Comparison of ENCODE assay signal across 26 cellular contexts in genomic region chr12:12733118-12733517, GRCh38. TPM values are rescaled to one million over a fixed set of nuclear protein-coding genes. Genes with fewer than 3 reads are reported as not detected.
DNase-seq lines count a peak whose midpoint lies in the region; ATAC-seq and TF ChIP-seq lines count a peak whose summit lies in the region.
"Had no signal": no experiment of that assay in that cellular context is flagged by ENCODE, and none has a peak within 500 bp of the region (broad histone marks: within the 10 kb centered on the region; RNA-seq: fewer than 3 reads in every experiment).

No MANE protein-coding gene starts in this region.

- no peak overlapping the region for H2AFZ ChIP-seq in IMR-90 (replicated peaks; ENCODE audit: low read length, poor library complexity)

- H3K4me3 ChIP-seq in IMR-90 (ENCODE audit: insufficient read depth, low read depth, low read length) (no peak overlapping the region), tibial artery (no peak overlapping the region)
- H3K4me3 ChIP-seq: left lung, psoas muscle, sigmoid colon had no signal

- H3K4ac ChIP-seq in IMR-90 (ENCODE audit: low read depth, low read length) = no peak overlapping the region

- no peak overlapping the region for H3K18ac ChIP-seq in IMR-90 (ENCODE audit: low read depth, low read length)

- no peak overlapping the region for H2AK5ac ChIP-seq in IMR-90 (ENCODE audit: low read depth, low read length)

- POLR2A ChIA-PET in IMR-90 (lab: Charles Lee; ENCODE audit: unreplicated experiment) = no interaction called here

- no peak for TF ChIP-seq POLR2A in IMR-90 (IDR thresholded peaks at IDR 0.05; ENCODE audit: low read depth, low read length)

- H4K20me1 ChIP-seq in IMR-90 (ENCODE audit: insufficient read depth, low read length) = 0 out of 2 replicates have a peak, but pooled peaks cover 3% of the 10 kb centered on the region

- no peak overlapping the region for H3K9ac ChIP-seq in IMR-90 (ENCODE audit: low read depth, low read length)

- no CpG with 5 or more reads among the region's 2 CpGs for WGBS in IMR-90 (ENCODE audit: extremely low coverage in 2 of 2, insufficient read length in 1 of 2), 2 experiments

- H2BK5ac ChIP-seq in IMR-90 (ENCODE audit: low read depth, low read length, poor library complexity, severe bottlenecking) = no peak overlapping the region

- H3K23ac ChIP-seq in IMR-90 (ENCODE audit: low read depth, low read length) = no peak overlapping the region

- H3K36me3 Mint-ChIP-seq in activated CD4-positive, alpha-beta T cell treated with anti-CD3 and anti-CD28 coated beads, Interleukin-2, amount 10 ng/mL, durations not matched to agents 24 days and 14 days (ENCODE audit: low read depth) = peaks cover 27% of the 10 kb centered on the region
- peaks cover 32% of the 10 kb centered on the region for H3K36me3 Mint-ChIP-seq in activated T-helper 2 cell treated with anti-CD3 and anti-CD28 coated beads, Interferon-gamma antibody, Interleukin-2, Interleukin-4, amounts not matched to agents 10 μg/mL and 5 μg/mL and 100 μg/mL, durations not matched to agents 14 hours and 24 hours and 36 hours (ENCODE audit: low read depth)
- no peaks in the 10 kb centered on the region for H3K36me3 Mint-ChIP-seq in stimulated activated memory B cell treated with anti-CD40 and anti-IgM and Interleukin-4, amounts not matched to agents 10 μg/mL and 1 μg/mL and 100 μg/mL, for 72 hours

- H2BK20ac ChIP-seq in IMR-90 (ENCODE audit: low read depth, low read length) = peak overlapping the region; percentile 41; the same call in 1 of the 2 replicates

- H3K4me2 ChIP-seq in IMR-90 (ENCODE audit: low read depth, low read length) = no peak overlapping the region

- in situ Hi-C loops in IMR-90 (cut with MboI; ENCODE audit: low sequenced_read_pairs) = no loop called here

- H3K4me1 Mint-ChIP-seq in activated CD4-positive, alpha-beta T cell treated with anti-CD3 and anti-CD28 coated beads, Interleukin-2, amount 10 ng/mL, durations not matched to agents 24 days and 14 days = peaks cover 54% of the 10 kb centered on the region
- H3K4me1 Mint-ChIP-seq in activated T-helper 2 cell treated with anti-CD3 and anti-CD28 coated beads, Interferon-gamma antibody, Interleukin-2, Interleukin-4, amounts not matched to agents 10 μg/mL and 5 μg/mL and 100 μg/mL, durations not matched to agents 14 hours and 24 hours and 36 hours (ENCODE audit: low read depth) = peaks cover 58% of the 10 kb centered on the region
- H3K4me1 Mint-ChIP-seq in stimulated activated memory B cell treated with anti-CD40 and anti-IgM and Interleukin-4, amounts not matched to agents 10 μg/mL and 1 μg/mL and 100 μg/mL, for 72 hours = peaks cover 35% of the 10 kb centered on the region

- H3K9me1 ChIP-seq in IMR-90 (ENCODE audit: insufficient read depth, low read length) = peaks cover 9% of the 10 kb centered on the region

- no peak overlapping the region for H2AK9ac ChIP-seq in IMR-90 (replicated peaks; ENCODE audit: low read depth, low read length, poor library complexity)

- no TSS peak for BruUV-seq in IMR-90 (replicated peaks; lab: Mats Ljungman, UMichigan)

- H4K91ac ChIP-seq in IMR-90 (ENCODE audit: insufficient read depth, low read depth, low read length) = no peak overlapping the region; the same call in 1 of the 2 replicates

- H3K79me1 ChIP-seq in IMR-90 (ENCODE audit: low read depth in 1 of 2, low read length in 2 of 2) = peaks cover 37 to 61% of the 10 kb centered on the region in 2 experiments

- no peaks in the 10 kb centered on the region for H3K27me3 Mint-ChIP-seq in activated CD4-positive, alpha-beta T cell treated with anti-CD3 and anti-CD28 coated beads, Interleukin-2, amount 10 ng/mL, durations not matched to agents 24 days and 14 days
- no peaks in the 10 kb centered on the region for H3K27me3 Mint-ChIP-seq in activated T-helper 2 cell treated with anti-CD3 and anti-CD28 coated beads, Interferon-gamma antibody, Interleukin-2, Interleukin-4, amounts not matched to agents 10 μg/mL and 5 μg/mL and 100 μg/mL, durations not matched to agents 14 hours and 24 hours and 36 hours (ENCODE audit: low read depth)
- H3K27me3 Mint-ChIP-seq in stimulated activated memory B cell treated with anti-CD40 and anti-IgM and Interleukin-4, amounts not matched to agents 10 μg/mL and 1 μg/mL and 100 μg/mL, for 72 hours = no peaks in the 10 kb centered on the region

- TF ChIP-seq RAD21 in IMR-90 (IDR thresholded peaks at IDR 0.05; ENCODE audit: low read length) = no peak

- H3K27me3 ChIP-seq in IMR-90 (ENCODE audit: control insufficient read depth, insufficient read depth, low read length) = no peaks in the 10 kb centered on the region
- no peaks in the 10 kb centered on the region for H3K27me3 ChIP-seq in tibial artery
- H3K27me3 ChIP-seq: left lung, neutrophil, sigmoid colon had no signal

- H3K14ac ChIP-seq in IMR-90 (replicated peaks; ENCODE audit: low read depth, low read length) = no peak overlapping the region

- intact Hi-C loops in activated CD4-positive, alpha-beta T cell treated with anti-CD3 and anti-CD28 coated beads, Interleukin-2, amount 10 ng/mL, durations not matched to agents 24 days and 14 days (cut with micrococcal nuclease) = no loop called here
- intact Hi-C loops in IMR-90 (cut with micrococcal nuclease) (no loop called here), tibial artery (cut with DNase I; ENCODE audit: low total_unique reads) (no loop called here)
- intact Hi-C loops in activated T-helper 2 cell treated with anti-CD3 and anti-CD28 coated beads, Interferon-gamma antibody, Interleukin-2, Interleukin-4, amounts not matched to agents 10 μg/mL and 5 μg/mL and 100 μg/mL, durations not matched to agents 14 hours and 24 hours and 36 hours (cut with micrococcal nuclease) = no loop called here

- H3K4me1 ChIP-seq in IMR-90 (ENCODE audit: control insufficient read depth, insufficient read depth, low read length) (peaks cover 15% of the 10 kb centered on the region), tibial artery (peaks cover 0 to 35% (median 19%) of the 10 kb centered on the region in 4 donors)
- H3K4me1 ChIP-seq: psoas muscle had no signal

- no peak overlapping the region for H2BK15ac ChIP-seq in IMR-90 (ENCODE audit: low read depth, low read length)

- H2BK120ac ChIP-seq in IMR-90 (ENCODE audit: low read depth, low read length) = peak overlapping the region; percentile 41; the same call in 1 of the 2 replicates

- H4K8ac ChIP-seq in IMR-90 (ENCODE audit: low read depth in 2 of 2, low read length in 2 of 2) = 0 out of 4 replicates have a peak overlapping the region, but pooled peaks of 1 of the 2 experiments have one; percentile 35

- dilution Hi-C loops in IMR-90 (cut with HindIII; ENCODE audit: low sequenced_read_pairs, unreplicated experiment) = no loop called here

- no peak for ATAC-seq in IMR-90 (ENCODE audit: low read depth)
- no peak for ATAC-seq in stimulated activated memory B cell treated with anti-CD40 and anti-IgM and Interleukin-4, amounts not matched to agents 10 μg/mL and 1 μg/mL and 100 μg/mL, for 72 hours
- ATAC-seq: HCT116, left lung, psoas muscle had no signal

- no peak overlapping the region for H3K56ac ChIP-seq in IMR-90 (ENCODE audit: extremely low read depth, insufficient read depth, low read length)

- CTCF ChIA-PET in IMR-90 (lab: Yijun Ruan, JAX) = interaction anchor here (1.0 kb wide), 1 partner anchor 11 kb away, joined by 3 read pairs; no protein-coding TSS in a partner anchor

- H3K9me3 Mint-ChIP-seq in activated CD4-positive, alpha-beta T cell treated with anti-CD3 and anti-CD28 coated beads, Interleukin-2, amount 10 ng/mL, durations not matched to agents 24 days and 14 days = no peaks in the 10 kb centered on the region
- no peaks in the 10 kb centered on the region for H3K9me3 Mint-ChIP-seq in activated T-helper 2 cell treated with anti-CD3 and anti-CD28 coated beads, Interferon-gamma antibody, Interleukin-2, Interleukin-4, amounts not matched to agents 10 μg/mL and 5 μg/mL and 100 μg/mL, durations not matched to agents 14 hours and 24 hours and 36 hours
- no peaks in the 10 kb centered on the region for H3K9me3 Mint-ChIP-seq in stimulated activated memory B cell treated with anti-CD40 and anti-IgM and Interleukin-4, amounts not matched to agents 10 μg/mL and 1 μg/mL and 100 μg/mL, for 72 hours

- H3K27ac Mint-ChIP-seq in activated CD4-positive, alpha-beta T cell treated with anti-CD3 and anti-CD28 coated beads, Interleukin-2, amount 10 ng/mL, durations not matched to agents 24 days and 14 days = peak overlapping the region; percentile 49
- peak overlapping the region; percentile 69 for H3K27ac Mint-ChIP-seq in activated T-helper 2 cell treated with anti-CD3 and anti-CD28 coated beads, Interferon-gamma antibody, Interleukin-2, Interleukin-4, amounts not matched to agents 10 μg/mL and 5 μg/mL and 100 μg/mL, durations not matched to agents 14 hours and 24 hours and 36 hours
- H3K27ac Mint-ChIP-seq in stimulated activated memory B cell treated with anti-CD40 and anti-IgM and Interleukin-4, amounts not matched to agents 10 μg/mL and 1 μg/mL and 100 μg/mL, for 72 hours = no peak overlapping the region

- TF ChIP-seq CTCF in IMR-90 (conservative IDR thresholded peaks at IDR 0.05; ENCODE audit: low read depth, low read length) = no peak
- TF ChIP-seq CTCF in tibial artery (IDR thresholded peaks at IDR 0.05) = no peak

- no peak overlapping the region for H3K27ac ChIP-seq in IMR-90 (ENCODE audit: insufficient read depth, low read length)
- H3K27ac ChIP-seq in tibial artery = peak overlapping the region; percentile 75 to 76
- H3K27ac ChIP-seq: left lung, neutrophil, psoas muscle had no signal

- no peak for DNase-seq in activated CD4-positive, alpha-beta T cell treated with anti-CD3 and anti-CD28 coated beads, Interleukin-2, amount 10 ng/mL, durations not matched to agents 24 days and 14 days
- no peak for DNase-seq in activated CD4-positive, alpha-beta T cell treated with anti-CD3 and anti-CD28 coated beads, Interleukin-2, amount 50 U/mL, for 4 hours
- DNase-seq in IMR-90 (no peak), tibial artery (no peak), CD1c-positive myeloid dendritic cell (ENCODE audit: extremely low spot score) (no peak), pons (ENCODE audit: low spot score) (no peak)
- DNase-seq in activated T-helper 2 cell treated with anti-CD3 and anti-CD28 coated beads, Interferon-gamma antibody, Interleukin-2, Interleukin-4, amounts not matched to agents 10 μg/mL and 5 μg/mL and 100 μg/mL, durations not matched to agents 14 hours and 24 hours and 36 hours (ENCODE audit: low spot score) = no peak
- DNase-seq: activated CD4-positive, alpha-beta T cell treated with anti-CD3 and anti-CD28 coated beads, Interleukin-2, amount 50 U/mL, for 1 hour; activated effector memory CD4-positive, alpha-beta T cell treated with anti-CD3 and anti-CD28 coated beads, Interleukin-2, amount 50 U/mL, for 16 hours; cerebellar nuclear complex; DMS79 treated with DMSO at 0.1 percent for 48 hours; KG1; left lung; mesendoderm; MM.1S; NCI-H1417; NCI-H2081 treated with DMSO at 0.1 percent for 48 hours; NCI-H345; psoas muscle; RPMI8226; sigmoid colon; stimulated activated CD4-positive, alpha-beta T cell treated with anti-CD3 and anti-CD28 coated beads, Interleukin-4, amount 100 ng/mL, for 24 hours; stimulated activated naive CD4-positive, alpha-beta T cell had no signal

- no peak overlapping the region for H4K5ac ChIP-seq in IMR-90 (ENCODE audit: low read depth, low read length)

- H3K4me3 Mint-ChIP-seq in activated CD4-positive, alpha-beta T cell treated with anti-CD3 and anti-CD28 coated beads, Interleukin-2, amount 10 ng/mL, durations not matched to agents 24 days and 14 days = no peak overlapping the region
- H3K4me3 Mint-ChIP-seq in activated T-helper 2 cell treated with anti-CD3 and anti-CD28 coated beads, Interferon-gamma antibody, Interleukin-2, Interleukin-4, amounts not matched to agents 10 μg/mL and 5 μg/mL and 100 μg/mL, durations not matched to agents 14 hours and 24 hours and 36 hours (ENCODE audit: low read depth) = no peak overlapping the region
- no peak overlapping the region for H3K4me3 Mint-ChIP-seq in stimulated activated memory B cell treated with anti-CD40 and anti-IgM and Interleukin-4, amounts not matched to agents 10 μg/mL and 1 μg/mL and 100 μg/mL, for 72 hours

- H3K36me3 ChIP-seq in IMR-90 (ENCODE audit: control insufficient read depth, insufficient read depth, low read length) (no peaks in the 10 kb centered on the region), tibial artery (no peaks in the 10 kb centered on the region)
- H3K36me3 ChIP-seq: left lung, neutrophil, sigmoid colon had no signal

- H3K9me3 ChIP-seq in IMR-90 (ENCODE audit: control insufficient read depth, insufficient read depth, low read length) = no peaks in the 10 kb centered on the region
- H3K9me3 ChIP-seq in tibial artery = no peaks in the 10 kb centered on the region
- H3K9me3 ChIP-seq: left lung, neutrophil, psoas muscle, sigmoid colon had no signal

RNA-seq across cellular contexts. Expression of gene CDKN1B, which starts 15.9 kb away (rescaled TPM):
- 47.4 and 48.5 TPM in 2 replicates for total RNA-seq in activated CD4-positive, alpha-beta T cell treated with anti-CD3 and anti-CD28 coated beads, Interleukin-2, amount 10 ng/mL, durations not matched to agents 24 days and 14 days
- total RNA-seq in IMR-90 (2012; rRNA removed) = 17.4 and 28.1 TPM in 2 replicates
- polyA plus RNA-seq in IMR-90 (2012; rRNA removed) = 7.9 and 13.9 TPM in 2 replicates
- polyA plus RNA-seq in IMR-90 (2012; cell fraction: cytosol; rRNA removed) = 8.7 and 9.0 TPM in 2 replicates
- polyA plus RNA-seq in IMR-90 (2012; cell fraction: nucleus; rRNA removed; ENCODE audit: low replicate concordance) = 6.1 and 9.4 TPM in 2 replicates
- 49.0 and 53.4 TPM in 2 replicates for total RNA-seq in activated T-helper 2 cell treated with anti-CD3 and anti-CD28 coated beads, Interferon-gamma antibody, Interleukin-2, Interleukin-4, amounts not matched to agents 10 μg/mL and 5 μg/mL and 100 μg/mL, durations not matched to agents 14 hours and 24 hours and 36 hours

RNA-seq across cellular contexts. Expression of gene GPR19, which starts 37.1 kb away (rescaled TPM):
- total RNA-seq in activated CD4-positive, alpha-beta T cell treated with anti-CD3 and anti-CD28 coated beads, Interleukin-2, amount 10 ng/mL, durations not matched to agents 24 days and 14 days = 9.4 and 12.1 TPM in 2 replicates
- total RNA-seq in IMR-90 (2012; rRNA removed) = 0.28 and 0.36 TPM in 2 replicates
- 0.12 and 0.17 TPM in 2 replicates for polyA plus RNA-seq in IMR-90 (2012; rRNA removed)
- not detected in 2 replicates for polyA plus RNA-seq in IMR-90 (2012; cell fraction: cytosol; rRNA removed)
- polyA plus RNA-seq in IMR-90 (2012; cell fraction: nucleus; rRNA removed; ENCODE audit: low replicate concordance) = 0.15 and 0.16 TPM in 2 replicates
- total RNA-seq in activated T-helper 2 cell treated with anti-CD3 and anti-CD28 coated beads, Interferon-gamma antibody, Interleukin-2, Interleukin-4, amounts not matched to agents 10 μg/mL and 5 μg/mL and 100 μg/mL, durations not matched to agents 14 hours and 24 hours and 36 hours = 8.9 and 12.2 TPM in 2 replicates
- total RNA-seq: psoas muscle had no signal

RNA-seq across cellular contexts. Expression of gene APOLD1, which starts 52.3 kb away (rescaled TPM):
- total RNA-seq in activated CD4-positive, alpha-beta T cell treated with anti-CD3 and anti-CD28 coated beads, Interleukin-2, amount 10 ng/mL, durations not matched to agents 24 days and 14 days = 4.1 and 5.2 TPM in 2 replicates
- total RNA-seq in IMR-90 (2012; rRNA removed) = 4.2 and 4.5 TPM in 2 replicates
- 2.3 and 2.4 TPM in 2 replicates for polyA plus RNA-seq in IMR-90 (2012; rRNA removed)
- 1.0 and 1.5 TPM in 2 replicates for polyA plus RNA-seq in IMR-90 (2012; cell fraction: cytosol; rRNA removed)
- 4.5 and 10.6 TPM in 2 replicates for polyA plus RNA-seq in IMR-90 (2012; cell fraction: nucleus; rRNA removed; ENCODE audit: low replicate concordance)
- 5.3 and 6.0 TPM in 2 replicates for total RNA-seq in activated T-helper 2 cell treated with anti-CD3 and anti-CD28 coated beads, Interferon-gamma antibody, Interleukin-2, Interleukin-4, amounts not matched to agents 10 μg/mL and 5 μg/mL and 100 μg/mL, durations not matched to agents 14 hours and 24 hours and 36 hours
